In the genomic region with DNA sequence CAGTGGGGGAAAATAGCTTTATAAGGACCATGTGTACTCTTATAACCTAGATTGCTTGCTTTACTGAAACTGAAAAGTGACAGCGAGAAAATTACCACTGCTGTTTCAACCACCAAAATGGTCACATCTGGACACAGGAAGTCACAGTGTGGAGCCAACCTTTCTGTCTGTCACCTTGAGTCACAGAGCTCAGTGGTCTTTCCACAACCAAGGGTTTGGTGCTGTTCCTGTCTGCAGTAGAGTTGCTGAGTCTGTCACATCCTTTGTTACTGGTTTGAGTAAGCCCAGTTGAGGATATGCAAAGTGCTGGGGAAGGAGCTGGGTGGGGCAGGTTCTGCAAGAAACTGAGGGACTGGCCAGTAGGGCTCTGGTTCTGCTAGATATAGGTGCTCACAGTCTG, we compare ENCODE assay signal across 10 cellular contexts.
DNase-seq lines count a peak whose midpoint lies in the region; ATAC-seq and TF ChIP-seq lines count a peak whose summit lies in the region.
"Had no signal": no experiment of that assay in that cellular context is flagged by ENCODE, and none has a peak within 500 bp of the region (broad histone marks: within the 10 kb centered on the region; RNA-seq: fewer than 3 reads in every experiment).

No MANE protein-coding gene starts in this region.

- ATAC-seq in GM18868 (IDR thresholded peaks at IDR 0.05; ENCODE audit: unreplicated experiment) (peak; percentile 93), GM21526 (IDR thresholded peaks at IDR 0.05; ENCODE audit: low FRiP score, unreplicated experiment) (peak; percentile 97), HG03108 (IDR thresholded peaks at IDR 0.05; ENCODE audit: unreplicated experiment) (peak; percentile 98), left cardiac atrium (no peak)

- peaks cover 5% of the 10 kb centered on the region for H3K27me3 Mint-ChIP-seq in endothelial cell (ENCODE audit: unreplicated experiment)
- H3K27me3 Mint-ChIP-seq in type B pancreatic cell = peaks cover 18% of the 10 kb centered on the region

- H3K4me1 Mint-ChIP-seq in endothelial cell (ENCODE audit: unreplicated experiment) (peaks cover 52% of the 10 kb centered on the region), type B pancreatic cell (ENCODE audit: unreplicated experiment) (no peaks in the 10 kb centered on the region)

- H3K27ac Mint-ChIP-seq in endothelial cell (ENCODE audit: unreplicated experiment) (peak overlapping the region; percentile 14), type B pancreatic cell (no peak overlapping the region)

- H3K4me3 Mint-ChIP-seq in endothelial cell (ENCODE audit: unreplicated experiment) = no peak overlapping the region
- H3K4me3 Mint-ChIP-seq in type B pancreatic cell = no peak overlapping the region

- H3K9me3 Mint-ChIP-seq in endothelial cell (ENCODE audit: unreplicated experiment) (no peaks in the 10 kb centered on the region), type B pancreatic cell (no peaks in the 10 kb centered on the region)

- TF ChIP-seq CTCF in endothelial cell (IDR thresholded peaks at IDR 0.05; ENCODE audit: unreplicated experiment) (no peak), type B pancreatic cell (conservative IDR thresholded peaks at IDR 0.05) (no peak)

- intact Hi-C loops in left cardiac atrium (cut with DNase I) = loop anchor here in 1 of 2 donors (10.0 kb wide), 1 partner anchor 466 kb away; no protein-coding TSS in a partner anchor

- DNase-seq in endothelial cell (ENCODE audit: low spot score) (no peak), type B pancreatic cell (ENCODE audit: extremely low spot score, unreplicated experiment) (no peak), left cardiac atrium (no peak), HUDEP-2 (lab: John Stamatoyannopoulos, UW; ENCODE audit: unreplicated experiment in 76 of 76) (no peak)
- no peak for DNase-seq in stimulated activated CD4-positive, alpha-beta T cell treated with anti-CD3 and anti-CD28 coated beads, Interleukin-1b, Interleukin-23, amount 100 ng/mL, for 48 hours
- DNase-seq: DND-41, spleen had no signal

- H3K36me3 Mint-ChIP-seq in endothelial cell (ENCODE audit: low read depth, unreplicated experiment) = peaks cover 3% of the 10 kb centered on the region
- no peaks in the 10 kb centered on the region for H3K36me3 Mint-ChIP-seq in type B pancreatic cell

Comparison
In these comparisons a context has a peak if more than half of its experiments do, and no peak if none do; other contexts are left out.
1. ATAC-seq: peak in GM18868 (single experiment), GM21526 (single experiment) and HG03108 (single experiment); none in left cardiac atrium (0 of 2).